In genomic region chr2:10833021-10833420, GRCh38 we compare ENCODE assay signal across 14 cellular contexts. TPM values are rescaled to one million over a fixed set of nuclear protein-coding genes. Genes with fewer than 3 reads are reported as not detected.
DNase-seq lines count a peak whose midpoint lies in the region; ATAC-seq, FAIRE-seq and TF ChIP-seq lines count a peak whose summit lies in the region.
"Had no signal": no experiment of that assay in that cellular context is flagged by ENCODE, and none has a peak within 500 bp of the region (broad histone marks: within the 10 kb centered on the region; RNA-seq: fewer than 3 reads in every experiment).

No MANE protein-coding gene starts in this region.

- peaks cover 22% of the 10 kb centered on the region for H3K27me3 Mint-ChIP-seq in neural progenitor cell (ENCODE audit: insufficient read depth, low read depth)

- peaks cover 38 to 80% (median 75%) of the 10 kb centered on the region in 10 experiments for H3K4me1 ChIP-seq in BLaER1 treated with 17β-estradiol and CSF1 and Interleukin-3, amounts not matched to agents 10 nM and 100 nM
- no peaks in the 10 kb centered on the region for H3K4me1 ChIP-seq in neural progenitor cell
- peaks cover 24% of the 10 kb centered on the region for H3K4me1 ChIP-seq in stomach smooth muscle (ENCODE audit: control insufficient read depth, insufficient read depth, low read length)
- H3K4me1 ChIP-seq: A549 had no signal

- peak overlapping the region in 3 of 11 experiments; percentile 59 to 72 (median 68); a peak in 3 of 22 replicates for H3K27ac ChIP-seq in BLaER1 treated with 17β-estradiol and CSF1 and Interleukin-3, amounts not matched to agents 10 nM and 100 nM
- H3K27ac ChIP-seq in dorsolateral prefrontal cortex (peak overlapping the region in 43 of 59 donors; percentile 2 to 80 (median 51)), neural progenitor cell (no peak overlapping the region), stomach smooth muscle (ENCODE audit: low read length) (peak overlapping the region; percentile 11)
- H3K27ac ChIP-seq: GM23248 had no signal

- intact Hi-C loops in dorsolateral prefrontal cortex (cut with DNase I): loop anchor here (5.0 to 10.0 kb wide), 2 partner anchors 79 to 752 kb away; partner anchors contain the start of gene KCNF1 (in 1 of the 2)

- H2AFZ ChIP-seq in neural progenitor cell (replicated peaks): no peak overlapping the region
- H2AFZ ChIP-seq: GM23248 had no signal

- H3K27ac Mint-ChIP-seq in neural progenitor cell: no peak overlapping the region
- H3K27ac Mint-ChIP-seq: CD14-positive monocyte; CD4-positive, alpha-beta T cell had no signal

- H3K4me3 Mint-ChIP-seq in neural progenitor cell: no peak overlapping the region

- no peak for FAIRE-seq in GM12892 (lab: Jason Lieb, UNC)

- no peak overlapping the region for H3K4me3 ChIP-seq in BLaER1 treated with 17β-estradiol and CSF1 and Interleukin-3, amounts not matched to agents 10 nM and 100 nM
- peak overlapping the region in 7 of 59 donors; percentile 4 to 42 (median 35) for H3K4me3 ChIP-seq in dorsolateral prefrontal cortex
- H3K4me3 ChIP-seq in neural progenitor cell: no peak overlapping the region
- H3K4me3 ChIP-seq in stomach smooth muscle (ENCODE audit: low read length in 2 of 2): no peak overlapping the region
- H3K4me3 ChIP-seq: A549, GM12878, GM23248 had no signal

- no peak for DNase-seq in dorsolateral prefrontal cortex
- DNase-seq in neural progenitor cell (ENCODE audit: low spot score): no peak
- DNase-seq in GM12892 (ENCODE audit: insufficient read length): no peak
- no peak for DNase-seq in NCI-H1694 treated with DMSO at 0.1 percent for 48 hours (lab: John Stamatoyannopoulos, UW)
- DNase-seq in medulla oblongata (ENCODE audit: extremely low spot score): no peak

- H3F3A ChIP-seq in neural progenitor cell (ENCODE audit: low read depth): no peaks in the 10 kb centered on the region

- no peaks in the 10 kb centered on the region for H3K79me2 ChIP-seq in neural progenitor cell (ENCODE audit: low read depth)

- no peaks in the 10 kb centered on the region for H3K36me3 ChIP-seq in BLaER1 treated with 17β-estradiol and CSF1 and Interleukin-3, amounts not matched to agents 10 nM and 100 nM
- H3K36me3 ChIP-seq in neural progenitor cell (no peaks in the 10 kb centered on the region), stomach smooth muscle (ENCODE audit: control insufficient read depth in 2 of 2, insufficient read depth in 2 of 2, low read length in 2 of 2) (no peaks in the 10 kb centered on the region)

- H3K27me3 ChIP-seq in BLaER1 treated with 17β-estradiol and CSF1 and Interleukin-3, amounts not matched to agents 10 nM and 100 nM: peaks cover 0 to 11% (median 0%) of the 10 kb centered on the region in 11 experiments; a peak in 3 of 22 replicates
- H3K27me3 ChIP-seq in dorsolateral prefrontal cortex: peaks cover 0 to 8% (median 0%) of the 10 kb centered on the region in 45 donors
- peaks cover 38% of the 10 kb centered on the region for H3K27me3 ChIP-seq in neural progenitor cell
- peaks cover 0 to 4% of the 10 kb centered on the region in 2 donors for H3K27me3 ChIP-seq in stomach smooth muscle (ENCODE audit: control insufficient read depth in 1 of 2, insufficient read depth in 2 of 2, low read length in 2 of 2)

- peaks cover 0 to 19% (median 0%) of the 10 kb centered on the region in 11 experiments; a peak in 2 of 22 replicates for H4K20me1 ChIP-seq in BLaER1 treated with 17β-estradiol and CSF1 and Interleukin-3, amounts not matched to agents 10 nM and 100 nM
- no peaks in the 10 kb centered on the region for H4K20me1 ChIP-seq in neural progenitor cell (ENCODE audit: low read depth)

- H3K36me3 Mint-ChIP-seq in neural progenitor cell: no peaks in the 10 kb centered on the region
- H3K36me3 Mint-ChIP-seq: CD14-positive monocyte; CD8-positive, alpha-beta memory T cell had no signal

- ATAC-seq in GM18861 (IDR thresholded peaks at IDR 0.05; ENCODE audit: unreplicated experiment): no peak

- peak overlapping the region in 3 of 11 experiments; percentile 10 to 65 (median 63); a peak in 5 of 22 replicates for H3K9ac ChIP-seq in BLaER1 treated with 17β-estradiol and CSF1 and Interleukin-3, amounts not matched to agents 10 nM and 100 nM
- H3K9ac ChIP-seq in neural progenitor cell (no peak overlapping the region), stomach smooth muscle (ENCODE audit: low read length in 2 of 2) (no peak overlapping the region)
- H3K9ac ChIP-seq: GM23248 had no signal

- TF ChIP-seq CTCF in dorsolateral prefrontal cortex (IDR thresholded peaks at IDR 0.05 in 54 of 56, conservative IDR thresholded peaks at IDR 0.05 in 2 of 56; ENCODE audit: low read depth in 1 of 56, partially characterized antibody in 56 of 56) (no peak), neural progenitor cell (IDR thresholded peaks at IDR 0.05) (no peak)

- H3K9me3 ChIP-seq in BLaER1 treated with 17β-estradiol and CSF1 and Interleukin-3, amounts not matched to agents 10 nM and 100 nM (replicated peaks in 1 of 11): no peaks in the 10 kb centered on the region
- no peaks in the 10 kb centered on the region for H3K9me3 ChIP-seq in neural progenitor cell (ENCODE audit: low read depth)
- H3K9me3 ChIP-seq in stomach smooth muscle (ENCODE audit: control insufficient read depth in 2 of 2, low read length in 2 of 2): no peaks in the 10 kb centered on the region
- H3K9me3 ChIP-seq: A549 had no signal

- peak overlapping the region; percentile 57 to 92 (median 72) for H3K4me2 ChIP-seq in BLaER1 treated with 17β-estradiol and CSF1 and Interleukin-3, amounts not matched to agents 10 nM and 100 nM
- peak overlapping the region; percentile 73 for H3K4me2 ChIP-seq in neural progenitor cell

- peaks cover 32% of the 10 kb centered on the region for H3K4me1 Mint-ChIP-seq in neural progenitor cell

- H3K9me3 Mint-ChIP-seq in neural progenitor cell: peaks cover 3% of the 10 kb centered on the region
- H3K9me3 Mint-ChIP-seq: CD4-positive, alpha-beta T cell; CD8-positive, alpha-beta memory T cell had no signal

- TF ChIP-seq POLR2A in GM12892 (IDR thresholded peaks at IDR 0.05; ENCODE audit: low read depth, low read length): no peak

RNA-seq across cellular contexts. Expression of gene PDIA6, which starts 20.4 kb away (rescaled TPM):
- total RNA-seq in dorsolateral prefrontal cortex (100 to 1,000 TPM in 2 of 120 experiments, 10 to 100 TPM in 118; 40.2 to 108 (median 58.6) TPM), neural progenitor cell (ENCODE audit: low replicate concordance) (299 and 381 TPM in 2 replicates)
- 183 TPM for polyA plus RNA-seq in GM12892 (2012; ENCODE audit: missing spikeins)
